Comparison of ENCODE assay signal across 19 cellular contexts in genomic region chr10:77669892-77670291, GRCh38. TPM values are rescaled to one million over a fixed set of nuclear protein-coding genes. Genes with fewer than 3 reads are reported as not detected.
DNase-seq lines count a peak whose midpoint lies in the region; ATAC-seq, FAIRE-seq and TF ChIP-seq lines count a peak whose summit lies in the region.
"Had no signal": no experiment of that assay in that cellular context is flagged by ENCODE, and none has a peak within 500 bp of the region (broad histone marks: within the 10 kb centered on the region; RNA-seq: fewer than 3 reads in every experiment).

No MANE protein-coding gene starts in this region.

- no peak for TF ChIP-seq POLR2A in A549 (IDR thresholded peaks at IDR 0.05; ENCODE audit: low read length)

- no peak overlapping the region for H3K9ac ChIP-seq in GM23248

- POLR2A ChIA-PET in A549 (lab: Yijun Ruan, JAX), result no interaction called here

- H2AFZ ChIP-seq in GM23248, result no peak overlapping the region

- H3K4me2 ChIP-seq in A549 (no peak overlapping the region), GM23248 (ENCODE audit: unreplicated experiment) (no peak overlapping the region)

- H3K36me3 ChIP-seq in GM23248 (ENCODE audit: low read depth), result no peaks in the 10 kb centered on the region
- H3K36me3 ChIP-seq: SJCRH30 had no signal

- H3K4me3 ChIP-seq in A549 (no peak overlapping the region), GM23248 (no peak overlapping the region)
- H3K4me3 ChIP-seq: SJCRH30 had no signal

- FAIRE-seq in A549 (lab: Jason Lieb, UNC), result no peak
- FAIRE-seq: D721Med had no signal

- DNase-seq in A549 (ENCODE audit: low read depth in 1 of 2, low spot score in 1 of 2) (no peak), GM23248 (peak; percentile 11), SK-MEL-5 (ENCODE audit: low read depth, low spot score) (peak; percentile 51), iris pigment epithelial cell (ENCODE audit: low read depth) (peak; percentile 13), RPMI8226 (no peak), NCI-H1436 (lab: John Stamatoyannopoulos, UW) (no peak), NCI-H345 treated with DMSO at 0.1 percent for 48 hours (lab: John Stamatoyannopoulos, UW; ENCODE audit: unreplicated experiment) (no peak)
- DNase-seq: AML-193; CD4-positive, CD25-positive, alpha-beta regulatory T cell; DND-41; H7; MM.1S; NCI-H1417; NCI-H2029; NCI-H2171 treated with DMSO at 0.1 percent for 48 hours; NCI-H510A; SJCRH30 had no signal

- H3K4me1 ChIP-seq in A549 (no peaks in the 10 kb centered on the region), GM23248 (ENCODE audit: insufficient read depth) (no peaks in the 10 kb centered on the region; the same call in 1 of the 2 replicates)
- H3K4me1 ChIP-seq: SJCRH30 had no signal

- no peak for TF ChIP-seq RAD21 in A549 (conservative IDR thresholded peaks at IDR 0.05 in 1 of 2, IDR thresholded peaks at IDR 0.05 in 1 of 2)

- H3K9me2 ChIP-seq in GM23248 (ENCODE audit: insufficient read depth), result no peaks in the 10 kb centered on the region

- TF ChIP-seq CTCF in A549 (IDR thresholded peaks at IDR 0.05), result no peak

- no peaks in the 10 kb centered on the region for H3F3A ChIP-seq in GM23248 (ENCODE audit: insufficient read depth)

- ATAC-seq in A549, result no peak

- CTCF ChIA-PET in A549 (lab: Yijun Ruan, JAX), result interaction anchor here (3.7 kb wide), 1 partner anchor 41 kb away, joined by 16 read pairs; no protein-coding TSS in a partner anchor

- no peaks in the 10 kb centered on the region for H3K79me2 ChIP-seq in GM23248 (ENCODE audit: insufficient read depth)

- H3K9me3 ChIP-seq in A549 (no peaks in the 10 kb centered on the region), GM23248 (ENCODE audit: low read depth) (no peaks in the 10 kb centered on the region)
- H3K9me3 ChIP-seq: SJCRH30 had no signal

- TF ChIP-seq EP300 in A549 (IDR thresholded peaks at IDR 0.05), result no peak

- in situ Hi-C loops in GM23248 (cut with MboI), result no loop called here
- in situ Hi-C loops in SK-MEL-5 (cut with HindIII; ENCODE audit: low pct_unique_long_range_greater_than_20kb, low sequenced_read_pairs), result no loop called here

- H3K27me3 ChIP-seq in GM23248 (replicated peaks; ENCODE audit: insufficient read depth), result peaks cover 6% of the 10 kb centered on the region; the same call in 1 of the 2 replicates

- H4K20me1 ChIP-seq in GM23248 (ENCODE audit: insufficient read depth), result no peaks in the 10 kb centered on the region

- no peak overlapping the region for H3K27ac ChIP-seq in A549
- H3K27ac ChIP-seq in GM23248, result no peak overlapping the region
- H3K27ac ChIP-seq: RWPE1, SJCRH30 had no signal

TF ChIP-seq in A549, 52 proteins besides CTCF, POLR2A, EP300 and RAD21:
- TF ChIP-seq FOSL2 (IDR thresholded peaks at IDR 0.05), result no peak
- peak; percentile 28; the same call in 1 of the 2 replicates for TF ChIP-seq FOSL2 (CRISPR knock-in tag; IDR thresholded peaks at IDR 0.05)
- no peak for TF ChIP-seq FOXS1 (CRISPR knock-in tag; IDR thresholded peaks at IDR 0.05)

RNA-seq across cellular contexts. Expression of gene KCNMA1, which starts 32.3 kb away (rescaled TPM):
- polyA plus RNA-seq in A549 (2011; rRNA removed) (14.9 and 16.2 TPM in 2 replicates), A549 (2017; fragmentation: RNase III; extraction: RNeasy Plus Mini Kit Qiagen cat#74134 plus additional on column Dnase treatment) (30.6 to 36.7 TPM (median 34.2 TPM) in 3 replicates), GM23248 (2016; fragmentation: Nextera tagmentation; extraction: Ambion mirVana) (24.8 and 25.1 TPM in 2 replicates)
- 36.9 and 42.2 TPM in 2 replicates for polyA plus RNA-seq in A549 (2012; cell fraction: cytosol; rRNA removed)
- 50.8 and 52.5 TPM in 2 replicates for polyA plus RNA-seq in A549 (2012; cell fraction: nucleus; rRNA removed)
- 29.5 and 33.5 TPM in 2 replicates for polyA minus RNA-seq in A549 (2011; rRNA and poly(A)+ RNA removed)
- total RNA-seq in GM23248 (2014; rRNA removed; shearing (Covaris generic)), result 14.2 and 18.6 TPM in 2 replicates
- total RNA-seq in SK-MEL-5 (2014; rRNA removed; shearing (Covaris generic)), result not detected in 2 replicates
- 0.13 TPM in 1 of 2 replicates, not detected in the other for polyA plus RNA-seq in SK-MEL-5 (2015; cell fraction: cytosol; rRNA removed)
- polyA plus RNA-seq in SK-MEL-5 (2015; cell fraction: nucleus; rRNA removed), result 0.27 and 0.41 TPM in 2 replicates
- total RNA-seq: CD4-positive, CD25-positive, alpha-beta regulatory T cell had no signal
- polyA plus RNA-seq: CD4-positive, CD25-positive, alpha-beta regulatory T cell had no signal

Comparison
In these comparisons a context has a peak if more than half of its experiments do, and no peak if none do; other contexts are left out.
1. DNase-seq: peak in GM23248 (single experiment), SK-MEL-5 (single experiment) and iris pigment epithelial cell (single experiment); none in A549 (0 of 2), RPMI8226 (single experiment), NCI-H1436 (single experiment) and NCI-H345 treated with DMSO at 0.1 percent for 48 hours (single experiment).
2. RNA of gene KCNMA1, which starts 32.3 kb away (total RNA-seq): 14.2 to 18.6 TPM in GM23248; not detected in SK-MEL-5; every median in the first group is over 10 times any median in the second.